ENCODE assay signal across 8 cellular contexts in genomic region chr1:51878616-51879336, GRCh38. TPM values are rescaled to one million over a fixed set of nuclear protein-coding genes. Genes with fewer than 3 reads are reported as not detected.
DNase-seq lines count a peak whose midpoint lies in the region; ATAC-seq and TF ChIP-seq lines count a peak whose summit lies in the region.

Gene NRDC, minus strand, starts transcription at chr1:51878727. Its CDS starts 112 bp downstream, at chr1:51878615.

- DNase-seq in NCI-H526 (lab: John Stamatoyannopoulos, UW) (peak; percentile 99 to 100), colonic mucosa (peak; percentile 100), kidney tubule cell (ENCODE audit: low spot score) (peak; percentile 100)
- peak; percentile 100 for DNase-seq in activated CD4-positive, alpha-beta T cell treated with anti-CD3 and anti-CD28 coated beads for 48 hours
- DNase-seq in stimulated activated CD4-positive, alpha-beta T cell treated with anti-CD3 and anti-CD28 coated beads, Interleukin-1b, Interleukin-23, amount 100 ng/mL, for 24 hours (ENCODE audit: low read depth in 4 of 4, low spot score in 1 of 4): peak; percentile 99 to 100 (median 99)

- ATAC-seq in GM19328 (IDR thresholded peaks at IDR 0.05; ENCODE audit: unreplicated experiment) (peak; percentile 92), HG03469 (IDR thresholded peaks at IDR 0.05; ENCODE audit: unreplicated experiment) (peak; percentile 86)

- intact Hi-C loops in colonic mucosa (cut with DNase I): no loop called here

- peak within 1 kb of the TSS; percentile 94 to 99 (median 98) for H3K9ac ChIP-seq in BLaER1 treated with 17β-estradiol and CSF1 and Interleukin-3, amounts not matched to agents 10 nM and 100 nM
- H3K9ac ChIP-seq in colonic mucosa (ENCODE audit: low read depth in 2 of 2, low read length in 2 of 2): peak within 1 kb of the TSS; percentile 99 to 100

- no peaks in the 10 kb centered on the region for H3K27me3 ChIP-seq in BLaER1 treated with 17β-estradiol and CSF1 and Interleukin-3, amounts not matched to agents 10 nM and 100 nM
- no peaks in the 10 kb centered on the region for H3K27me3 ChIP-seq in colonic mucosa

- H3K36me3 ChIP-seq in BLaER1 treated with 17β-estradiol and CSF1 and Interleukin-3, amounts not matched to agents 10 nM and 100 nM: peaks cover 5 to 29% (median 16%) of the 10 kb centered on the region in 11 experiments; a peak in 19 of 22 replicates
- no peaks in the 10 kb centered on the region for H3K36me3 ChIP-seq in colonic mucosa

- TF ChIP-seq CTCF in colonic mucosa (IDR thresholded peaks at IDR 0.05): no peak

- H3K4me3 ChIP-seq in BLaER1 treated with 17β-estradiol and CSF1 and Interleukin-3, amounts not matched to agents 10 nM and 100 nM: peak within 1 kb of the TSS; percentile 78 to 98 (median 90)
- H3K4me3 ChIP-seq in colonic mucosa: peak within 1 kb of the TSS; percentile 78

- peaks cover 27 to 50% (median 35%) of the 10 kb centered on the region in 10 experiments for H3K4me1 ChIP-seq in BLaER1 treated with 17β-estradiol and CSF1 and Interleukin-3, amounts not matched to agents 10 nM and 100 nM
- H3K4me1 ChIP-seq in colonic mucosa: peaks cover 6% of the 10 kb centered on the region

- peak within 1 kb of the TSS; percentile 93 to 99 (median 98) for H3K27ac ChIP-seq in BLaER1 treated with 17β-estradiol and CSF1 and Interleukin-3, amounts not matched to agents 10 nM and 100 nM
- H3K27ac ChIP-seq in colonic mucosa: peak within 1 kb of the TSS; percentile 91

- no peaks in the 10 kb centered on the region for H3K9me3 ChIP-seq in BLaER1 treated with 17β-estradiol and CSF1 and Interleukin-3, amounts not matched to agents 10 nM and 100 nM (replicated peaks in 1 of 11)
- no peaks in the 10 kb centered on the region for H3K9me3 ChIP-seq in colonic mucosa

- peak within 1 kb of the TSS; percentile 82 to 98 (median 90) for H3K4me2 ChIP-seq in BLaER1 treated with 17β-estradiol and CSF1 and Interleukin-3, amounts not matched to agents 10 nM and 100 nM

- peaks cover 19 to 44% (median 35%) of the 10 kb centered on the region in 11 experiments; a peak in 21 of 22 replicates for H4K20me1 ChIP-seq in BLaER1 treated with 17β-estradiol and CSF1 and Interleukin-3, amounts not matched to agents 10 nM and 100 nM

RNA-seq across cellular contexts. Expression of gene NRDC, which starts in this region (rescaled TPM):
- 100 to 1,000 TPM in 1 of 2 donors, 10 to 100 TPM in 1; 89.0 to 108 TPM for total RNA-seq in colonic mucosa

Comparison
In these comparisons a context has a peak if more than half of its experiments do, and no peak if none do; other contexts are left out.
1. Peak in every context shown above with its lines: DNase-seq, ATAC-seq, H3K4me3 ChIP-seq and H3K27ac ChIP-seq.